ENCODE assay signal across 10 cellular contexts in genomic region chr11:299951-300735, GRCh38. TPM values are rescaled to one million over a fixed set of nuclear protein-coding genes. Genes with fewer than 3 reads are reported as not detected.
DNase-seq lines count a peak whose midpoint lies in the region; ATAC-seq and TF ChIP-seq lines count a peak whose summit lies in the region.
"Had no signal": no experiment of that assay in that cellular context is flagged by ENCODE, and none has a peak within 500 bp of the region (broad histone marks: within the 10 kb centered on the region; RNA-seq: fewer than 3 reads in every experiment).

No MANE protein-coding gene starts in this region.

- H3K9me3 ChIP-seq in cardiac muscle cell (ENCODE audit: low read depth) (no peaks in the 10 kb centered on the region), psoas muscle (no peaks in the 10 kb centered on the region)
- H3K9me3 ChIP-seq: A549 had no signal

- peak; percentile 47 for DNase-seq in NCI-H82 (lab: John Stamatoyannopoulos, UW)
- DNase-seq in NCI-H82 treated with DMSO at 0.1 percent for 48 hours (lab: John Stamatoyannopoulos, UW; ENCODE audit: unreplicated experiment): no peak
- DNase-seq in cardiac muscle cell (ENCODE audit: low read depth in 1 of 2, low spot score in 1 of 2): peak; percentile 38 to 47
- peak; percentile 21 to 47 for DNase-seq in psoas muscle
- no peak for DNase-seq in NCI-H526 treated with DMSO at 0.1 percent for 48 hours (lab: John Stamatoyannopoulos, UW)
- DNase-seq in activated CD4-positive, CD25-positive, alpha-beta regulatory T cell treated with anti-CD3 and anti-CD28 coated beads, Interleukin-2, amount 50 U/mL, for 72 hours: no peak

- intact Hi-C loops in psoas muscle (cut with DNase I): loop anchor here in 1 of 2 donors (5.0 kb wide), 1 partner anchor 62 kb away; no protein-coding TSS in a partner anchor

- WGBS in psoas muscle, 3 donors: 10 to 26% (median 13%) methylated on average over 18 to 20 of the region's 20 CpGs

- peaks cover 12% of the 10 kb centered on the region for H3K4me1 Mint-ChIP-seq in T-helper 1 cell treated with Interleukin-12 subunit alpha and Interleukin-12 subunit beta and Interleukin-4 antibody, amounts not matched to agents 30 μg/mL and 1 μg/mL, for 36 hours (ENCODE audit: low read depth)

- H3K36me3 ChIP-seq in cardiac muscle cell: no peaks in the 10 kb centered on the region
- H3K36me3 ChIP-seq in psoas muscle (ENCODE audit: insufficient read depth in 1 of 2, low read depth in 1 of 2): no peaks in the 10 kb centered on the region

- TF ChIP-seq CTCF in cardiac muscle cell (IDR thresholded peaks at IDR 0.05; ENCODE audit: low read depth, low read length) (peak; percentile 37), psoas muscle (IDR thresholded peaks at IDR 0.05) (no peak)

- ATAC-seq in psoas muscle: no peak
- ATAC-seq in GM19452 (IDR thresholded peaks at IDR 0.05; ENCODE audit: unreplicated experiment): no peak

- H3K4me3 ChIP-seq in cardiac muscle cell (no peak overlapping the region), psoas muscle (no peak overlapping the region)
- H3K4me3 ChIP-seq: A549 had no signal

- H3K9me3 Mint-ChIP-seq in T-helper 1 cell treated with Interleukin-12 subunit alpha and Interleukin-12 subunit beta and Interleukin-4 antibody, amounts not matched to agents 30 μg/mL and 1 μg/mL, for 36 hours: no peaks in the 10 kb centered on the region
- H3K9me3 Mint-ChIP-seq: mesothelial cell of epicardium had no signal

- no peaks in the 10 kb centered on the region for H3K36me3 Mint-ChIP-seq in T-helper 1 cell treated with Interleukin-12 subunit alpha and Interleukin-12 subunit beta and Interleukin-4 antibody, amounts not matched to agents 30 μg/mL and 1 μg/mL, for 36 hours (ENCODE audit: low read depth)
- H3K36me3 Mint-ChIP-seq: mesothelial cell of epicardium had no signal

- H3K4me1 ChIP-seq in cardiac muscle cell (ENCODE audit: low read depth) (no peaks in the 10 kb centered on the region), psoas muscle (no peaks in the 10 kb centered on the region)
- H3K4me1 ChIP-seq: A549 had no signal

- H3K27ac ChIP-seq in cardiac muscle cell: no peak overlapping the region
- H3K27ac ChIP-seq in psoas muscle: no peak overlapping the region

- no peak overlapping the region for H3K4me3 Mint-ChIP-seq in T-helper 1 cell treated with Interleukin-12 subunit alpha and Interleukin-12 subunit beta and Interleukin-4 antibody, amounts not matched to agents 30 μg/mL and 1 μg/mL, for 36 hours
- H3K4me3 Mint-ChIP-seq: mesothelial cell of epicardium had no signal

- H3K27me3 Mint-ChIP-seq in T-helper 1 cell treated with Interleukin-12 subunit alpha and Interleukin-12 subunit beta and Interleukin-4 antibody, amounts not matched to agents 30 μg/mL and 1 μg/mL, for 36 hours (ENCODE audit: low read depth): peaks cover 14% of the 10 kb centered on the region

- H3K27me3 ChIP-seq in cardiac muscle cell: no peaks in the 10 kb centered on the region
- H3K27me3 ChIP-seq in psoas muscle (ENCODE audit: insufficient read depth in 3 of 3, low read length in 2 of 3): peaks cover 0 to 50% (median 4%) of the 10 kb centered on the region in 3 donors

- H3K27ac Mint-ChIP-seq in T-helper 1 cell treated with Interleukin-12 subunit alpha and Interleukin-12 subunit beta and Interleukin-4 antibody, amounts not matched to agents 30 μg/mL and 1 μg/mL, for 36 hours: peak overlapping the region; percentile 3
- H3K27ac Mint-ChIP-seq: mesothelial cell of epicardium had no signal

RNA-seq across cellular contexts. Expression of gene IFITM5, which starts 0.8 kb away (rescaled TPM):
- total RNA-seq in cardiac muscle cell: not detected in 2 replicates
- 0.41 TPM in 1 of 2 replicates, not detected in the other for polyA plus RNA-seq in cardiac muscle cell
- total RNA-seq in psoas muscle: not detected
- not detected for polyA plus RNA-seq in psoas muscle
- total RNA-seq: mesothelial cell of epicardium had no signal
- polyA plus RNA-seq: A549 had no signal

RNA-seq across cellular contexts. Expression of gene IFITM2, which starts 7.5 kb away (rescaled TPM):
- total RNA-seq in cardiac muscle cell: 71.6 and 84.8 TPM in 2 replicates
- 267 and 368 TPM in 2 replicates for polyA plus RNA-seq in cardiac muscle cell
- total RNA-seq in psoas muscle: 100 to 1,000 TPM; 131 to 161 (median 136) TPM
- polyA plus RNA-seq in psoas muscle: 100 to 1,000 TPM; 109 to 371 (median 181) TPM

RNA-seq across cellular contexts. Expression of gene PGGHG, which starts 11.2 kb away (rescaled TPM):
- total RNA-seq in cardiac muscle cell (29.9 and 88.7 TPM in 2 replicates), psoas muscle (1 to 10 TPM; 2.9 to 5.1 (median 3.9) TPM)
- polyA plus RNA-seq in cardiac muscle cell (33.1 and 42.4 TPM in 2 replicates), psoas muscle (1 to 10 TPM; 2.7 to 8.6 (median 4.0) TPM)

RNA-seq across cellular contexts. Expression of gene IFITM1, which starts 13.7 kb away (rescaled TPM):
- total RNA-seq in cardiac muscle cell (47.2 and 68.9 TPM in 2 replicates), psoas muscle (100 to 1,000 TPM in 1 of 4 donors, 10 to 100 TPM in 3; 44.0 to 105 (median 71.3) TPM)
- polyA plus RNA-seq in cardiac muscle cell (74.3 and 154 TPM in 2 replicates), psoas muscle (100 to 1,000 TPM in 1 of 3 donors, 10 to 100 TPM in 2; 39.7 to 107 (median 69.7) TPM)

RNA-seq across cellular contexts. Expression of gene IFITM3, which starts 20.5 kb away (rescaled TPM):
- total RNA-seq in cardiac muscle cell (108 and 137 TPM in 2 replicates), psoas muscle (100 to 1,000 TPM; 136 to 234 (median 202) TPM)
- polyA plus RNA-seq in cardiac muscle cell (498 and 585 TPM in 2 replicates), psoas muscle (100 to 1,000 TPM; 186 to 557 (median 260) TPM)

Comparison
In these comparisons a context has a peak if more than half of its experiments do, and no peak if none do; other contexts are left out.
1. DNase-seq: peak in NCI-H82 (single experiment), cardiac muscle cell (2 of 2) and psoas muscle (2 of 2); none in NCI-H82 treated with DMSO at 0.1 percent for 48 hours (single experiment), NCI-H526 treated with DMSO at 0.1 percent for 48 hours (single experiment) and activated CD4-positive, CD25-positive, alpha-beta regulatory T cell treated with anti-CD3 and anti-CD28 coated beads, Interleukin-2, amount 50 U/mL, for 72 hours (single experiment).